3 cellular contexts compared by ENCODE assay signal in genomic region chr19:14416743-14417214, GRCh38.
TF ChIP-seq lines count a peak whose summit lies in the region.

No MANE protein-coding gene starts in this region.

TF ChIP-seq in SK-N-SH, 30 proteins besides CTCF, POLR2A, EP300 and RAD21:
- TF ChIP-seq GATA2 (CRISPR knock-in tag; IDR thresholded peaks at IDR 0.05) (no peak), RXRA (IDR thresholded peaks at IDR 0.05; ENCODE audit: borderline replicate concordance, low read depth) (no peak), MAX (IDR thresholded peaks at IDR 0.05; ENCODE audit: low read depth) (no peak)

TF ChIP-seq in SK-N-SH treated with all-trans-retinoic acid at 6 μM for 48 hours, 23 proteins besides CTCF, POLR2A, EP300 and RAD21:
- TF ChIP-seq POU6F1 (CRISPR knock-in tag; IDR thresholded peaks at IDR 0.05; ENCODE audit: borderline replicate concordance, low read depth) (no peak), ARNTL (CRISPR knock-in tag; IDR thresholded peaks at IDR 0.05; ENCODE audit: borderline replicate concordance, low read depth) (no peak), TOX (CRISPR knock-in tag; IDR thresholded peaks at IDR 0.05; ENCODE audit: borderline replicate concordance) (no peak), ZNF565 (CRISPR knock-in tag; conservative IDR thresholded peaks at IDR 0.05; ENCODE audit: low read depth) (no peak), ZNF70 (CRISPR knock-in tag; IDR thresholded peaks at IDR 0.05) (no peak), BACH2 (CRISPR knock-in tag; IDR thresholded peaks at IDR 0.05; ENCODE audit: borderline replicate concordance) (no peak), ISL1 (CRISPR knock-in tag; IDR thresholded peaks at IDR 0.05) (no peak), ZFP30 (CRISPR knock-in tag; IDR thresholded peaks at IDR 0.05) (no peak), ZC3H10 (CRISPR knock-in tag; IDR thresholded peaks at IDR 0.05) (no peak), ZNF8 (CRISPR knock-in tag; IDR thresholded peaks at IDR 0.05) (no peak), CREB5 (CRISPR knock-in tag; IDR thresholded peaks at IDR 0.05; ENCODE audit: low read depth) (no peak), CSDC2 (CRISPR knock-in tag; IDR thresholded peaks at IDR 0.05) (no peak), CSRNP3 (CRISPR knock-in tag; IDR thresholded peaks at IDR 0.05) (no peak), PPARA (CRISPR knock-in tag; IDR thresholded peaks at IDR 0.05; ENCODE audit: borderline replicate concordance) (no peak), RARB (CRISPR knock-in tag; IDR thresholded peaks at IDR 0.05) (no peak)

TF ChIP-seq in K562, 482 proteins besides CTCF, POLR2A, EP300 and RAD21:
- TF ChIP-seq FOXJ2 (tag; IDR thresholded peaks at IDR 0.05) (no peak), ETS1 (conservative IDR thresholded peaks at IDR 0.05; ENCODE audit: control insufficient read depth, low read depth, low read length) (0 out of 2 replicates have a peak, but pooled peaks have one; percentile 7), GABPB1 (CRISPR knock-in tag; IDR thresholded peaks at IDR 0.05) (no peak), ETV5 (CRISPR knock-in tag; IDR thresholded peaks at IDR 0.05; ENCODE audit: low read depth) (no peak), RBFOX2 (IDR thresholded peaks at IDR 0.05; ENCODE audit: low read depth, low read length) (peak; percentile 64), CEBPB (tag; IDR thresholded peaks at IDR 0.05) (peak; percentile 59), KAT8 (IDR thresholded peaks at IDR 0.05; ENCODE audit: low read depth) (no peak), HMBOX1 (IDR thresholded peaks at IDR 0.05) (peak; percentile 50; the same call in 1 of the 2 replicates), ZNF280A (IDR thresholded peaks at IDR 0.05; ENCODE audit: low read depth, partially characterized antibody) (no peak), CEBPG (CRISPR knock-in tag; IDR thresholded peaks at IDR 0.05) (peak; percentile 55), CEBPG (tag; conservative IDR thresholded peaks at IDR 0.05 in 1 of 2, IDR thresholded peaks at IDR 0.05 in 1 of 2) (peak in 1 of 2 experiments; percentile 40; a peak in 2 of 4 replicates)
